Comparison of ENCODE assay signal across 2 cellular contexts in the genomic region with DNA sequence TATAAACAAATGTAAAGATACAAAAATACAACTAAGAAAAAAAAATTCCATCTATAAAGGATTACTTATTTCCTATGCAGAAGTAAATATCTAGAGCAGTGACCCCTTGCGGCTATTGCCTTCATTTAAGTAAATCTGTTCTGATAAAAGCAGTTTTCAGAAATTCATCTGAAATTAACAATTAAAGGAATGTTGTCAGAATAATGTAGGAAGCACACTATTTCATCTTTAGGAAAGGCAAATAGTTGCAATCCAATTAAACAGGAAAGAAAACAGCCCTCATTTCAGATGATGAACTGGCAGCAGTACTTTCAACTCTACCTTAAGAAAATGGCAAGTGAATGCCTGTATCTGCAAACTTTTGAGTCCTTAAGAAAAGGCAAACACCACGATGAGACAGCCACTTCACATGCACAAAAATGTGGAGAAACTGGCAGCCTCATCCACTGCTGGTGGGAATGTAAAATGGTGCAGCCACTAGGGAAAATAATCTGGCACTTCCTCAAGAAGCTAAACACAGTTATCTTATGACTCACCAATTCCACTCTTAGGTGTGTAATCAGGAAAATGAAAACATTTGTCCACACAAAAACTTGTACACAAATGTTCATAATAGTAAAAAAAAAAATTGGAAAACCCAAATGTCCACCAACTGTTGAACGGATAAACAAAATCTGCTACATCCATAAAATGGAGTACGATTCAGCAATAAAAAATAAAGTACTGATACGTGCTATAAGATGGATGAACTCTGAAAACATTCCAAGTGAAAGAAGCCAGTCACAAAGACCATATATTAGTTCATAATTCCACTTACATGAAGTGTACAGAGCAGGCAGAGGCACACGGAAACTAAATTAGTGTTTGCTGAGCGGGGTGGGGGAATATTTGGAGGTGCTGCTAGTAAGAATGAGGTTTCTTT.
TF ChIP-seq lines count a peak whose summit lies in the region.

No MANE protein-coding gene starts in this region.

TF ChIP-seq in IMR-90, 13 proteins besides CTCF, POLR2A, EP300 and RAD21:
- TF ChIP-seq FOS (IDR thresholded peaks at IDR 0.05; ENCODE audit: low read depth, low read length), result peak; percentile 84
- TF ChIP-seq CHD1 (IDR thresholded peaks at IDR 0.05; ENCODE audit: low read depth, low read length), result 0 out of 2 replicates have a peak, but pooled peaks have one; percentile 16
- peak; percentile 18; the same call in 1 of the 2 replicates for TF ChIP-seq MXI1 (IDR thresholded peaks at IDR 0.05; ENCODE audit: borderline replicate concordance, low read depth, low read length)
- no peak for TF ChIP-seq ELK1 (IDR thresholded peaks at IDR 0.05; ENCODE audit: borderline replicate concordance, low read depth, low read length)
- TF ChIP-seq NFE2L2 (IDR thresholded peaks at IDR 0.05; ENCODE audit: low read depth, low read length), result no peak
- no peak for TF ChIP-seq MAZ (IDR thresholded peaks at IDR 0.05; ENCODE audit: borderline replicate concordance, low read depth, low read length)
- no peak for TF ChIP-seq RFX5 (IDR thresholded peaks at IDR 0.05; ENCODE audit: low read depth, low read length)
TF ChIP-seq in IMR-90: peak in this region for 3.

TF ChIP-seq in HepG2, 621 proteins besides CTCF, POLR2A, EP300 and RAD21:
- TF ChIP-seq TEAD3 (CRISPR knock-in tag; optimal IDR thresholded peaks at IDR 0.05; ENCODE audit: borderline replicate concordance), result peak; percentile 47
- TF ChIP-seq FOSL2 (CRISPR knock-in tag; IDR thresholded peaks at IDR 0.05), result peak; percentile 36; the same call in 1 of the 2 replicates
- TF ChIP-seq SMAD1 (CRISPR knock-in tag; IDR thresholded peaks at IDR 0.05; ENCODE audit: borderline replicate concordance, low read depth), result no peak
